22 cellular contexts compared by ENCODE assay signal in the genomic region with DNA sequence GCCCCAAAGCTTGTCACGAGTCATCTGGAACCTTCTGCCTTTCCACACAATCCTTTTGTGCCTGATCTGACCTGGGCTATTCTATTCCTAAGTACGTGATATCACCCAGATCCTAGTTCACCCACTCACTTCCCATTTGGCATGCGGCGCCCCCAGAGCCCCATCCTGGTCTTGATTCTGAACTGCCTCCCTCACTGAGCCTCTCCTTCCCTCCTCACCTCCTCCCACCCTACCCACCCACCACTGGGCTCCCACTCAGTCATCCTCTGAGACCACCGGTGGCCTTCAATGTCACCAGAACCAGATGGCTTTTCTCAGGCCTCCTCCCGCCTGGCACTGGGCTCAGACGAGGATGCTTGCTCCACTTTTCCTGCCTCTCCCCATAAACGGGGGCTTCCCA. TPM values are rescaled to one million over a fixed set of nuclear protein-coding genes. Genes with fewer than 3 reads are reported as not detected.
DNase-seq lines count a peak whose midpoint lies in the region; ATAC-seq and TF ChIP-seq lines count a peak whose summit lies in the region.
"Had no signal": no experiment of that assay in that cellular context is flagged by ENCODE, and none has a peak within 500 bp of the region (broad histone marks: within the 10 kb centered on the region; RNA-seq: fewer than 3 reads in every experiment).

No MANE protein-coding gene starts in this region.

- no peaks in the 10 kb centered on the region for H3K27me3 Mint-ChIP-seq in activated CD8-positive, alpha-beta T cell treated with anti-CD3 and anti-CD28 coated beads, Interleukin-2, amount 10 ng/mL, durations not matched to agents 7 days and 5 days (ENCODE audit: low read depth)
- no peaks in the 10 kb centered on the region for H3K27me3 Mint-ChIP-seq in activated CD8-positive, alpha-beta T cell treated with anti-CD3 and anti-CD28 coated beads for 36 hours
- H3K27me3 Mint-ChIP-seq in WTC11 (ENCODE audit: low read depth) (no peaks in the 10 kb centered on the region), nephron progenitor cell (ENCODE audit: low read depth, poor library complexity) (peaks cover 2% of the 10 kb centered on the region)
- no peaks in the 10 kb centered on the region for H3K27me3 Mint-ChIP-seq in stimulated activated naive B cell treated with anti-CD40 and anti-IgM and Interleukin-4, amounts not matched to agents 10 μg/mL and 1 μg/mL and 100 μg/mL, for 72 hours
- H3K27me3 Mint-ChIP-seq: CD4-positive, CD25-positive, alpha-beta regulatory T cell had no signal

- POLR2A ChIA-PET in activated CD8-positive, alpha-beta T cell treated with anti-CD3 and anti-CD28 coated beads, Interleukin-2, amount 10 ng/mL, durations not matched to agents 7 days and 5 days (lab: Charles Lee): no interaction called here
- POLR2A ChIA-PET in activated CD8-positive, alpha-beta T cell treated with anti-CD3 and anti-CD28 coated beads for 36 hours (lab: Charles Lee): interaction anchor here (0.8 to 1.1 kb wide), 2 partner anchors 11 to 16 kb away, joined by 3 to 4 read pairs; no protein-coding TSS in a partner anchor
- POLR2A ChIA-PET in WTC11 (lab: Charles Lee): no interaction called here

- no peak overlapping the region for H3K27ac ChIP-seq in transverse colon

- H3K4me3 Mint-ChIP-seq in activated CD8-positive, alpha-beta T cell treated with anti-CD3 and anti-CD28 coated beads, Interleukin-2, amount 10 ng/mL, durations not matched to agents 7 days and 5 days: no peak overlapping the region
- H3K4me3 Mint-ChIP-seq in activated CD8-positive, alpha-beta T cell treated with anti-CD3 and anti-CD28 coated beads for 36 hours: no peak overlapping the region
- H3K4me3 Mint-ChIP-seq in WTC11: no peak overlapping the region
- H3K4me3 Mint-ChIP-seq in nephron progenitor cell: no peak overlapping the region
- H3K4me3 Mint-ChIP-seq in stimulated activated naive B cell treated with anti-CD40 and anti-IgM and Interleukin-4, amounts not matched to agents 10 μg/mL and 1 μg/mL and 100 μg/mL, for 72 hours: no peak overlapping the region
- H3K4me3 Mint-ChIP-seq: CD4-positive, CD25-positive, alpha-beta regulatory T cell had no signal

- peaks cover 5% of the 10 kb centered on the region for H3K4me1 Mint-ChIP-seq in activated CD8-positive, alpha-beta T cell treated with anti-CD3 and anti-CD28 coated beads, Interleukin-2, amount 10 ng/mL, durations not matched to agents 7 days and 5 days (ENCODE audit: low read depth)
- peaks cover 17% of the 10 kb centered on the region for H3K4me1 Mint-ChIP-seq in activated CD8-positive, alpha-beta T cell treated with anti-CD3 and anti-CD28 coated beads for 36 hours (ENCODE audit: low read depth)
- no peaks in the 10 kb centered on the region for H3K4me1 Mint-ChIP-seq in WTC11
- no peaks in the 10 kb centered on the region for H3K4me1 Mint-ChIP-seq in nephron progenitor cell
- H3K4me1 Mint-ChIP-seq in stimulated activated naive B cell treated with anti-CD40 and anti-IgM and Interleukin-4, amounts not matched to agents 10 μg/mL and 1 μg/mL and 100 μg/mL, for 72 hours: peaks cover 9 to 23% of the 10 kb centered on the region in 2 donors

- peaks cover 40% of the 10 kb centered on the region for H3K36me3 Mint-ChIP-seq in activated CD8-positive, alpha-beta T cell treated with anti-CD3 and anti-CD28 coated beads, Interleukin-2, amount 10 ng/mL, durations not matched to agents 7 days and 5 days (ENCODE audit: low read depth)
- peaks cover 51% of the 10 kb centered on the region for H3K36me3 Mint-ChIP-seq in activated CD8-positive, alpha-beta T cell treated with anti-CD3 and anti-CD28 coated beads for 36 hours (ENCODE audit: low read depth)
- H3K36me3 Mint-ChIP-seq in WTC11 (peaks cover 49% of the 10 kb centered on the region), nephron progenitor cell (ENCODE audit: low read depth) (peaks cover 51% of the 10 kb centered on the region)
- H3K36me3 Mint-ChIP-seq in stimulated activated naive B cell treated with anti-CD40 and anti-IgM and Interleukin-4, amounts not matched to agents 10 μg/mL and 1 μg/mL and 100 μg/mL, for 72 hours: peaks cover 38 to 56% of the 10 kb centered on the region in 2 donors

- no peaks in the 10 kb centered on the region for H3K9me3 ChIP-seq in transverse colon
- H3K9me3 ChIP-seq: Caco-2, MG63 had no signal

- no peak for TF ChIP-seq EP300 in transverse colon (IDR thresholded peaks at IDR 0.05; ENCODE audit: low read depth)

- peak overlapping the region; percentile 1 for H3K27ac Mint-ChIP-seq in activated CD8-positive, alpha-beta T cell treated with anti-CD3 and anti-CD28 coated beads, Interleukin-2, amount 10 ng/mL, durations not matched to agents 7 days and 5 days
- H3K27ac Mint-ChIP-seq in activated CD8-positive, alpha-beta T cell treated with anti-CD3 and anti-CD28 coated beads for 36 hours: no peak overlapping the region
- peak overlapping the region; percentile 42 for H3K27ac Mint-ChIP-seq in WTC11
- peak overlapping the region; percentile 89 for H3K27ac Mint-ChIP-seq in nephron progenitor cell
- H3K27ac Mint-ChIP-seq in stimulated activated naive B cell treated with anti-CD40 and anti-IgM and Interleukin-4, amounts not matched to agents 10 μg/mL and 1 μg/mL and 100 μg/mL, for 72 hours: peak overlapping the region; percentile 60

- ATAC-seq in activated CD8-positive, alpha-beta T cell treated with anti-CD3 and anti-CD28 coated beads, Interleukin-2, amount 10 ng/mL, durations not matched to agents 7 days and 5 days: no peak
- ATAC-seq in activated CD8-positive, alpha-beta T cell treated with anti-CD3 and anti-CD28 coated beads for 36 hours: no peak
- ATAC-seq in WTC11: no peak
- no peak for ATAC-seq in stimulated activated naive B cell treated with anti-CD40 and anti-IgM and Interleukin-4, amounts not matched to agents 10 μg/mL and 1 μg/mL and 100 μg/mL, for 72 hours (replicated peaks)
- ATAC-seq in GM18907 (IDR thresholded peaks at IDR 0.05; ENCODE audit: unreplicated experiment): no peak
- ATAC-seq: PC-3 had no signal

- TF ChIP-seq POLR2A in transverse colon (IDR thresholded peaks at IDR 0.05): no peak

- DNase-seq in activated CD8-positive, alpha-beta T cell treated with anti-CD3 and anti-CD28 coated beads, Interleukin-2, amount 10 ng/mL, durations not matched to agents 7 days and 5 days: no peak
- no peak for DNase-seq in activated CD8-positive, alpha-beta T cell treated with anti-CD3 and anti-CD28 coated beads for 36 hours
- no peak for DNase-seq in WTC11 (ENCODE audit: low spot score)
- no peak for DNase-seq in nephron progenitor cell
- no peak for DNase-seq in stimulated activated naive B cell treated with anti-CD40 and anti-IgM and Interleukin-4, amounts not matched to agents 10 μg/mL and 1 μg/mL and 100 μg/mL, for 72 hours
- no peak for DNase-seq in activated gamma-delta T cell (lab: John Stamatoyannopoulos, UW)
- DNase-seq in transverse colon: no peak
- DNase-seq: 8988T; Caco-2; CD4-positive, CD25-positive, alpha-beta regulatory T cell; GDM1; HCEC 1CT; Kasumi-1; MG63; NCI-H1092; NCI-H1436 treated with DMSO at 0.1 percent for 48 hours; NCI-H2029 treated with DMSO at 0.1 percent for 48 hours; NCI-H2171; NCI-H526; PC-3; RPMI8226 had no signal

- H3K4me1 ChIP-seq in transverse colon: no peaks in the 10 kb centered on the region
- H3K4me1 ChIP-seq: Caco-2 had no signal

- WGBS in transverse colon (ENCODE audit: low coverage in 1 of 2), 2 donors: 80 to 86% methylated on average over 3 to 8 of the region's 8 CpGs

- no peaks in the 10 kb centered on the region for H3K9me3 Mint-ChIP-seq in activated CD8-positive, alpha-beta T cell treated with anti-CD3 and anti-CD28 coated beads, Interleukin-2, amount 10 ng/mL, durations not matched to agents 7 days and 5 days (ENCODE audit: insufficient read depth)
- H3K9me3 Mint-ChIP-seq in activated CD8-positive, alpha-beta T cell treated with anti-CD3 and anti-CD28 coated beads for 36 hours: no peaks in the 10 kb centered on the region
- H3K9me3 Mint-ChIP-seq in WTC11: no peaks in the 10 kb centered on the region
- H3K9me3 Mint-ChIP-seq in nephron progenitor cell: no peaks in the 10 kb centered on the region
- no peaks in the 10 kb centered on the region for H3K9me3 Mint-ChIP-seq in stimulated activated naive B cell treated with anti-CD40 and anti-IgM and Interleukin-4, amounts not matched to agents 10 μg/mL and 1 μg/mL and 100 μg/mL, for 72 hours
- H3K9me3 Mint-ChIP-seq: CD4-positive, CD25-positive, alpha-beta regulatory T cell had no signal

- CTCF ChIA-PET in activated CD8-positive, alpha-beta T cell treated with anti-CD3 and anti-CD28 coated beads, Interleukin-2, amount 10 ng/mL, durations not matched to agents 7 days and 5 days (lab: Charles Lee): no interaction called here
- CTCF ChIA-PET in activated CD8-positive, alpha-beta T cell treated with anti-CD3 and anti-CD28 coated beads for 36 hours (lab: Charles Lee): no interaction called here
- CTCF ChIA-PET in WTC11 (lab: Charles Lee): no interaction called here

- no peak overlapping the region for H3K4me3 ChIP-seq in transverse colon
- H3K4me3 ChIP-seq: MG63 had no signal

- intact Hi-C loops in activated CD8-positive, alpha-beta T cell treated with anti-CD3 and anti-CD28 coated beads for 36 hours (cut with micrococcal nuclease): no loop called here
- intact Hi-C loops in transverse colon (cut with DNase I; ENCODE audit: low total_unique reads): no loop called here

- in situ Hi-C loops in transverse colon (cut with MboI; ENCODE audit: low pct_ligation_motif_present in 1 of 4, low pct_unique_long_range_greater_than_20kb in 1 of 4, low sequenced_read_pairs in 3 of 4): no loop called here

- peaks cover 0 to 39% (median 9%) of the 10 kb centered on the region in 4 donors for H3K36me3 ChIP-seq in transverse colon

- TF ChIP-seq CTCF in activated CD8-positive, alpha-beta T cell treated with anti-CD3 and anti-CD28 coated beads for 36 hours (IDR thresholded peaks at IDR 0.05): no peak
- no peak for TF ChIP-seq CTCF in WTC11 (IDR thresholded peaks at IDR 0.05)
- TF ChIP-seq CTCF in nephron progenitor cell (IDR thresholded peaks at IDR 0.05): no peak
- no peak for TF ChIP-seq CTCF in transverse colon (IDR thresholded peaks at IDR 0.05)

- H3K27me3 ChIP-seq in transverse colon: no peaks in the 10 kb centered on the region
- H3K27me3 ChIP-seq: MG63 had no signal

RNA-seq across cellular contexts. Expression of a gene that starts 18.5 kb away (rescaled TPM):
- 10 to 100 TPM; 38.2 to 40.2 TPM for total RNA-seq in activated CD8-positive, alpha-beta T cell treated with anti-CD3 and anti-CD28 coated beads, Interleukin-2, amount 10 ng/mL, durations not matched to agents 7 days and 5 days
- 100 to 1,000 TPM; 127 to 132 TPM for total RNA-seq in activated CD8-positive, alpha-beta T cell treated with anti-CD3 and anti-CD28 coated beads for 36 hours
- total RNA-seq in WTC11 (2021) (87.1 to 96.5 TPM (median 89.1 TPM) in 3 replicates), transverse colon (100 to 1,000 TPM in 1 of 4 donors, 10 to 100 TPM in 3; 68.1 to 108 (median 83.6) TPM)
